ENCODE assay signal across 7 cellular contexts in the genomic region with DNA sequence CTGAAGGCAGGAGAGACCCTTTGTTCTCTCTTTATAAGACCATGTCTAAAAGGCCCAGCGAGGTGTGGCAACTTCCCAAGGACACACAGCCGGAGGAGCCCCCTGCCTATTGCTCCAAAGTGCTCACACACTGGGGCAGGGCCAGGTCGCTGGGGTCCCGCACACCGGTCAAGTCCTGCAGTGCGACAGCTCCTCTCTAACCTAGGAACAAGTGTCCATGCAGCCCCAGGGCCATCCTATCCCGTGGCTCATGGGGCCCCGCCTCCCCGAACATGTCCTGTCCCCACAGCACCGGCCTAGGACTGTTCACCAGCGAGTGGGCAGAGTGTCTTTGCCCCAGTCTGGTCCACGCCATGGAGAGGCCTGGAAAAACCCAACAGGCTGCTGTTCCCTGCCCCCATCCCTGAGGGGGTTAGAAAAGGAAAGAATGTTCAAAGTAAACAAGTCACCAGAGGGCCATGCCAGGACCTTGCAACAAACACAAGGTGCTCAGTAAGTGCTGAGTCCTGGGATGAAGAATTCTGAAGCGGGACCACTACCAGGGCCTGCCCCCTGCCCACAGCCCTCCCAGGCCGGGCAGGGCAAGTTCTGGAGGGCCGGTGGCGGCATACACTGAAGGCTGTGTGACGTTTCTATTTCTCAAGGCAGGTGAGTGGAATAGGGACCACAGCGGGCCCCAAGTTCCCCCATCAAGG. TPM values are rescaled to one million over a fixed set of nuclear protein-coding genes. Genes with fewer than 3 reads are reported as not detected.
A peak's percentile ranks its signal among the peaks of the same experiment; 100 is the strongest.
DNase-seq lines count a peak whose midpoint lies in the region; ATAC-seq and TF ChIP-seq lines count a peak whose summit lies in the region.

No MANE protein-coding gene starts in this region.

- peaks cover 47% of the 10 kb centered on the region for H3K4me1 Mint-ChIP-seq in activated T-helper 2 cell treated with anti-CD3 and anti-CD28 coated beads, Interferon-gamma antibody, Interleukin-2, Interleukin-4, amounts not matched to agents 10 μg/mL and 5 μg/mL and 100 μg/mL, durations not matched to agents 14 hours and 24 hours and 36 hours (ENCODE audit: low read depth)

- H3K27ac Mint-ChIP-seq in activated T-helper 2 cell treated with anti-CD3 and anti-CD28 coated beads, Interferon-gamma antibody, Interleukin-2, Interleukin-4, amounts not matched to agents 10 μg/mL and 5 μg/mL and 100 μg/mL, durations not matched to agents 14 hours and 24 hours and 36 hours = peak overlapping the region; percentile 90

- H3K27me3 ChIP-seq in hepatocyte (no peaks in the 10 kb centered on the region), gastrocnemius medialis (no peaks in the 10 kb centered on the region)

- H2AFZ ChIP-seq in hepatocyte = peak overlapping the region; percentile 49

- H3K9me3 ChIP-seq in hepatocyte (ENCODE audit: low read depth) (no peaks in the 10 kb centered on the region), gastrocnemius medialis (no peaks in the 10 kb centered on the region)

- peak overlapping the region; percentile 94 for H3K4me2 ChIP-seq in hepatocyte

- peak overlapping the region; percentile 90 for H3K4me3 Mint-ChIP-seq in activated T-helper 2 cell treated with anti-CD3 and anti-CD28 coated beads, Interferon-gamma antibody, Interleukin-2, Interleukin-4, amounts not matched to agents 10 μg/mL and 5 μg/mL and 100 μg/mL, durations not matched to agents 14 hours and 24 hours and 36 hours (ENCODE audit: low read depth)

- peak; percentile 1 to 9 for ATAC-seq in gastrocnemius medialis

- peaks cover 10% of the 10 kb centered on the region for H4K20me1 ChIP-seq in hepatocyte (ENCODE audit: insufficient read depth, poor library complexity, severe bottlenecking)

- intact Hi-C loops in activated T-helper 2 cell treated with anti-CD3 and anti-CD28 coated beads, Interferon-gamma antibody, Interleukin-2, Interleukin-4, amounts not matched to agents 10 μg/mL and 5 μg/mL and 100 μg/mL, durations not matched to agents 14 hours and 24 hours and 36 hours (cut with micrococcal nuclease) = loop anchor here (5.0 kb wide), 1 partner anchor 71 kb away; no protein-coding TSS in a partner anchor
- intact Hi-C loops in gastrocnemius medialis (cut with DNase I; ENCODE audit: low total_unique reads) = loop anchor here (5.0 kb wide), 1 partner anchor 36 kb away; the partner anchor contains the start of gene CARD19

- peaks cover 28% of the 10 kb centered on the region for H3K4me1 ChIP-seq in hepatocyte (ENCODE audit: insufficient read depth)
- H3K4me1 ChIP-seq in gastrocnemius medialis = peaks cover 68 to 74% of the 10 kb centered on the region in 2 donors

- WGBS in hepatocyte (ENCODE audit: low lambda C conversion rate, missing lambda C conversion rate) = 28% methylated on average over 18 of the region's 18 CpGs

- peaks cover 49% of the 10 kb centered on the region for H3K79me2 ChIP-seq in hepatocyte

- no peak for TF ChIP-seq CTCF in hepatocyte (IDR thresholded peaks at IDR 0.05; ENCODE audit: poor library complexity)
- TF ChIP-seq CTCF in gastrocnemius medialis (IDR thresholded peaks at IDR 0.05 in 4 of 5, conservative IDR thresholded peaks at IDR 0.05 in 1 of 5) = no peak

- POLR2A ChIA-PET in HEK293T (lab: Yijun Ruan, JAX) = interaction anchor here (0.8 to 1.3 kb wide), 2 partner anchors 8 to 9 kb away, joined by 3 to 6 read pairs; no protein-coding TSS in a partner anchor

- DNase-seq in HEK293T (ENCODE audit: extremely low spot score) = no peak
- no peak for DNase-seq in activated T-helper 2 cell treated with anti-CD3 and anti-CD28 coated beads, Interferon-gamma antibody, Interleukin-2, Interleukin-4, amounts not matched to agents 10 μg/mL and 5 μg/mL and 100 μg/mL, durations not matched to agents 14 hours and 24 hours and 36 hours (ENCODE audit: low spot score)
- peak; percentile 68 for DNase-seq in hepatocyte (ENCODE audit: low spot score)
- DNase-seq in gastrocnemius medialis = no peak
- no peak for DNase-seq in Kasumi-1 (lab: John Stamatoyannopoulos, UW)
- no peak for DNase-seq in effector CD8-positive, alpha-beta T cell (lab: John Stamatoyannopoulos, UW)
- DNase-seq in NCI-H748 treated with DMSO at 0.1 percent for 48 hours (lab: John Stamatoyannopoulos, UW) = no peak

- CTCF ChIA-PET in HEK293T (lab: Yijun Ruan, JAX) = interaction anchor here (1.1 kb wide), 1 partner anchor 432 kb away, joined by 5 read pairs; no protein-coding TSS in a partner anchor

- H3K4me3 ChIP-seq in hepatocyte (peak overlapping the region; percentile 76), gastrocnemius medialis (peak overlapping the region; percentile 69 to 91 (median 86))

- H3K36me3 ChIP-seq in hepatocyte (replicated peaks; ENCODE audit: insufficient read depth, low read depth) (no peaks in the 10 kb centered on the region), gastrocnemius medialis (no peaks in the 10 kb centered on the region)

- H3K27ac ChIP-seq in hepatocyte = peak overlapping the region; percentile 99
- peak overlapping the region; percentile 95 to 99 (median 96) for H3K27ac ChIP-seq in gastrocnemius medialis

- H3K36me3 Mint-ChIP-seq in activated T-helper 2 cell treated with anti-CD3 and anti-CD28 coated beads, Interferon-gamma antibody, Interleukin-2, Interleukin-4, amounts not matched to agents 10 μg/mL and 5 μg/mL and 100 μg/mL, durations not matched to agents 14 hours and 24 hours and 36 hours (ENCODE audit: low read depth) = peaks cover 37% of the 10 kb centered on the region

- H3K9me2 ChIP-seq in hepatocyte (replicated peaks; ENCODE audit: insufficient read depth) = no peaks in the 10 kb centered on the region

- TF ChIP-seq POLR2A in gastrocnemius medialis (IDR thresholded peaks at IDR 0.05) = no peak

- in situ Hi-C loops in gastrocnemius medialis (cut with MboI; ENCODE audit: low sequenced_read_pairs in 4 of 4) = no loop called here

- H3K9me3 Mint-ChIP-seq in activated T-helper 2 cell treated with anti-CD3 and anti-CD28 coated beads, Interferon-gamma antibody, Interleukin-2, Interleukin-4, amounts not matched to agents 10 μg/mL and 5 μg/mL and 100 μg/mL, durations not matched to agents 14 hours and 24 hours and 36 hours = no peaks in the 10 kb centered on the region

- no peaks in the 10 kb centered on the region for H3K27me3 Mint-ChIP-seq in activated T-helper 2 cell treated with anti-CD3 and anti-CD28 coated beads, Interferon-gamma antibody, Interleukin-2, Interleukin-4, amounts not matched to agents 10 μg/mL and 5 μg/mL and 100 μg/mL, durations not matched to agents 14 hours and 24 hours and 36 hours (ENCODE audit: low read depth)

TF ChIP-seq in HEK293T, 16 proteins besides CTCF, POLR2A, EP300 and RAD21:
- TF ChIP-seq ARNT (IDR thresholded peaks at IDR 0.05) (0 out of 2 replicates have a peak, but pooled peaks have one; percentile 7), FOXA1 (IDR thresholded peaks at IDR 0.05) (no peak)
TF ChIP-seq in HEK293T: peak in this region for 1.

RNA-seq across cellular contexts. Expression of gene NINJ1, which starts 1.0 kb away (rescaled TPM):
- total RNA-seq in activated T-helper 2 cell treated with anti-CD3 and anti-CD28 coated beads, Interferon-gamma antibody, Interleukin-2, Interleukin-4, amounts not matched to agents 10 μg/mL and 5 μg/mL and 100 μg/mL, durations not matched to agents 14 hours and 24 hours and 36 hours = 113 and 114 TPM in 2 replicates
- total RNA-seq in hepatocyte (55.4 and 67.9 TPM in 2 replicates), gastrocnemius medialis (10 to 100 TPM; 28.5 to 58.5 (median 45.7) TPM)
- polyA plus RNA-seq in hepatocyte = 114 and 135 TPM in 2 replicates

RNA-seq across cellular contexts. Expression of gene CARD19, which starts 37.1 kb away (rescaled TPM):
- total RNA-seq in activated T-helper 2 cell treated with anti-CD3 and anti-CD28 coated beads, Interferon-gamma antibody, Interleukin-2, Interleukin-4, amounts not matched to agents 10 μg/mL and 5 μg/mL and 100 μg/mL, durations not matched to agents 14 hours and 24 hours and 36 hours = 52.6 and 57.2 TPM in 2 replicates
- total RNA-seq in hepatocyte = 45.3 and 51.3 TPM in 2 replicates
- polyA plus RNA-seq in hepatocyte = 67.5 and 72.1 TPM in 2 replicates
- 10 to 100 TPM; 49.6 to 82.4 (median 70.9) TPM for total RNA-seq in gastrocnemius medialis

RNA-seq across cellular contexts. Expression of gene WNK2, which starts 50.8 kb away (rescaled TPM):
- 1.2 and 1.6 TPM in 2 replicates for total RNA-seq in activated T-helper 2 cell treated with anti-CD3 and anti-CD28 coated beads, Interferon-gamma antibody, Interleukin-2, Interleukin-4, amounts not matched to agents 10 μg/mL and 5 μg/mL and 100 μg/mL, durations not matched to agents 14 hours and 24 hours and 36 hours
- total RNA-seq in hepatocyte (6.2 and 8.9 TPM in 2 replicates), gastrocnemius medialis (10 to 100 TPM; 11.3 to 43.0 (median 24.7) TPM)
- polyA plus RNA-seq in hepatocyte = 13.5 and 19.9 TPM in 2 replicates
